In the genomic region with DNA sequence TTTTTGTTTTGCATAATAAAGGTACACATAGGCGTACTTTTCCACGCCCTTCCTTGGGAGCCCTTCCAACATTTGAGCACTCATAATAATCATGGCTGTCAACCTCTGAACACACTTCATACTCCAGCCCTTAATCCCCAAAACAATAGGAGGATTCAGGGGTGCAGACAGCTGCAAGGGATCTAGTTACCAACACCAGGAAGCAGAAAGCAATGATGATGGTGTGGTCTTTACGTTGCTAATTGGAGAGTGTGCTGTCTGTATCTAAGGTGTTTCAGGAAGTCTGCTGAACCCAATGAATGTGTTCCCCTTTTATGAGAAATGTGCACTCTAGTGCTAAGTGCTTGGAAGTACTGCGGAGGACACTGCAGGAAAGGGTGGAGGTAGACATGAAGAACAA, we compare ENCODE assay signal across 1 cellular context.
TF ChIP-seq lines count a peak whose summit lies in the region.

No MANE protein-coding gene starts in this region.

TF ChIP-seq in IMR-90, 13 proteins besides CTCF, POLR2A, EP300 and RAD21 (continued from another document):
- TF ChIP-seq RFX5 (IDR thresholded peaks at IDR 0.05; ENCODE audit: low read depth, low read length) (no peak), FOS (IDR thresholded peaks at IDR 0.05; ENCODE audit: low read depth, low read length) (no peak), ELK1 (IDR thresholded peaks at IDR 0.05; ENCODE audit: borderline replicate concordance, low read depth, low read length) (no peak), SMC3 (IDR thresholded peaks at IDR 0.05; ENCODE audit: low read depth, low read length) (no peak), MXI1 (IDR thresholded peaks at IDR 0.05; ENCODE audit: borderline replicate concordance, low read depth, low read length) (no peak), CHD1 (IDR thresholded peaks at IDR 0.05; ENCODE audit: low read depth, low read length) (no peak), MAZ (IDR thresholded peaks at IDR 0.05; ENCODE audit: borderline replicate concordance, low read depth, low read length) (no peak), MAFK (IDR thresholded peaks at IDR 0.05; ENCODE audit: low read depth, low read length) (no peak), USF2 (IDR thresholded peaks at IDR 0.05; ENCODE audit: low read depth, low read length) (no peak), RCOR1 (IDR thresholded peaks at IDR 0.05; ENCODE audit: insufficient replicate concordance, low read length) (no peak), BHLHE40 (IDR thresholded peaks at IDR 0.05; ENCODE audit: low read depth, low read length) (no peak), NFE2L2 (IDR thresholded peaks at IDR 0.05; ENCODE audit: low read depth, low read length) (no peak)
